In the genomic region with DNA sequence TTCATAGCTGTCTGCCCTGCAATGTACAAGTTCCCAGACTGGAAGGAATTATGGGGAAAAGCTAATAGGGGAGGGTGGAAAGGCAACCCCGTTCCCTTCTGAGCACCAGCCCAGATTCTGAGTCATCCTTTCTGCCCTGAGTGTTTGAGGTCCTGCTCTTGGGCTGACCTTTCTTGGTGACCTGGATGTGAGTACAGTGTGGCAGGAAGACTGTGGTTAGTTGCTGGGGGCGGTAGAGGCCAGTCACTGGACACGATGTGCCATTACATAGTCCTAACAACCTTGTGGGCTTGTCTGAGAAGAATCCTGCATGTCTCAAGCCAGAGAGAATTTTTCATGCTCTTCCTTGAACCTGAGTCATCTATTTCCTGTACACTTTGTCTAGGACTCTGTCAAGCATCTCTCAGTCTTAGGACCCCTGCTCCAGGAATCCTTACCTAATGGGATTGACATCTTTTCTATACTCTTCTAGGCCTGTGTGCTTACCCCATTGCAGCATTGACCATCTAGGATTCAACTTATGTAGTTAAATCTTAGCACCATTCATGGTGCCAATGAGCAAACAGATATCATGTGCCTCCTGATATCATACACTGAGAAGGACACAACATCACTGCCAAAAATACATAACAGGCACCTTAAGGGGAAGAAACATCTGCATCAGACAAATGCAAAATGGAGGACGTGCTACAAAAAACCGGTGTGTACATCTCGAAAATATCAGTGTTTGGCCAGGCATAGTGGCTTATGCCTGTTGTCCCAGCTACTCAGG, we compare ENCODE assay signal across 1 cellular context.
TF ChIP-seq lines count a peak whose summit lies in the region.

No MANE protein-coding gene starts in this region.

TF ChIP-seq in HepG2, 621 proteins besides CTCF, POLR2A, EP300 and RAD21 (continued from another document and continues in another):
- TF ChIP-seq HBP1 (CRISPR knock-in tag; IDR thresholded peaks at IDR 0.05; ENCODE audit: low read depth) = 0 out of 2 replicates have a peak, but pooled peaks have one; percentile 55
- TF ChIP-seq, protein P1, sequence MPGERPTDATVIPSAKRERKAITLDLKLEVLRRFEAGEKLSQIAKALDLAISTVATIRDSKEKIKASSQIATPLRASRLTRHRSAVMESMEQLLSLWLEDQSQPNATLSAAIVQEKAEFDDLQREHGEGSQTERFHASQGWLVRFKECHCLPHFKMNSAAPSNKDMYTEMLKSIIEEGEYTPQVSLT (CRISPR knock-in tag; IDR thresholded peaks at IDR 0.05; ENCODE audit: borderline replicate concordance, low read depth) = no peak
- peak; percentile 97 for TF ChIP-seq FOSL2 (CRISPR knock-in tag; IDR thresholded peaks at IDR 0.05)
- TF ChIP-seq MXI1 (IDR thresholded peaks at IDR 0.05; ENCODE audit: borderline replicate concordance, low read depth, low read length) = no peak; the same call in 2 of the 3 replicates
- TF ChIP-seq, protein P2, sequence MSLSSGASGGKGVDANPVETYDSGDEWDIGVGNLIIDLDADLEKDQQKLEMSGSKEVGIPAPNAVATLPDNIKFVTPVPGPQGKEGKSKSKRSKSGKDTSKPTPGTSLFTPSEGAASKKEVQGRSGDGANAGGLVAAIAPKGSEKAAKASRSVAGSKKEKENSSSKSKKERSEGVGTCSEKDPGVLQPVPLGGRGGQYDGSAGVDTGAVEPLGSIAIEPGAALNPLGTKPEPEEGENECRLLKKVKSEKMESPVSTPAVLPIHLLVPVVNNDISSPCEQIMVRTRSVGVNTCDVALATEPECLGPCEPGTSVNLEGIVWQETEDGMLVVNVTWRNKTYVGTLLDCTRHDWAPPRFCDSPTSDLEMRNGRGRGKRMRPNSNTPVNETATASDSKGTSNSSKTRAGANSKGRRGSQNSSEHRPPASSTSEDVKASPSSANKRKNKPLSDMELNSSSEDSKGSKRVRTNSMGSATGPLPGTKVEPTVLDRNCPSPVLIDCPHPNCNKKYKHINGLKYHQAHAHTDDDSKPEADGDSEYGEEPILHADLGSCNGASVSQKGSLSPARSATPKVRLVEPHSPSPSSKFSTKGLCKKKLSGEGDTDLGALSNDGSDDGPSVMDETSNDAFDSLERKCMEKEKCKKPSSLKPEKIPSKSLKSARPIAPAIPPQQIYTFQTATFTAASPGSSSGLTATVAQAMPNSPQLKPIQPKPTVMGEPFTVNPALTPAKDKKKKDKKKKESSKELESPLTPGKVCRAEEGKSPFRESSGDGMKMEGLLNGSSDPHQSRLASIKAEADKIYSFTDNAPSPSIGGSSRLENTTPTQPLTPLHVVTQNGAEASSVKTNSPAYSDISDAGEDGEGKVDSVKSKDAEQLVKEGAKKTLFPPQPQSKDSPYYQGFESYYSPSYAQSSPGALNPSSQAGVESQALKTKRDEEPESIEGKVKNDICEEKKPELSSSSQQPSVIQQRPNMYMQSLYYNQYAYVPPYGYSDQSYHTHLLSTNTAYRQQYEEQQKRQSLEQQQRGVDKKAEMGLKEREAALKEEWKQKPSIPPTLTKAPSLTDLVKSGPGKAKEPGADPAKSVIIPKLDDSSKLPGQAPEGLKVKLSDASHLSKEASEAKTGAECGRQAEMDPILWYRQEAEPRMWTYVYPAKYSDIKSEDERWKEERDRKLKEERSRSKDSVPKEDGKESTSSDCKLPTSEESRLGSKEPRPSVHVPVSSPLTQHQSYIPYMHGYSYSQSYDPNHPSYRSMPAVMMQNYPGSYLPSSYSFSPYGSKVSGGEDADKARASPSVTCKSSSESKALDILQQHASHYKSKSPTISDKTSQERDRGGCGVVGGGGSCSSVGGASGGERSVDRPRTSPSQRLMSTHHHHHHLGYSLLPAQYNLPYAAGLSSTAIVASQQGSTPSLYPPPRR (CRISPR knock-in tag; IDR thresholded peaks at IDR 0.05; ENCODE audit: borderline replicate concordance) = 0 out of 2 replicates have a peak, but pooled peaks have one; percentile 14
- TF ChIP-seq MYNN (CRISPR knock-in tag; IDR thresholded peaks at IDR 0.05; ENCODE audit: low read depth) = no peak
- no peak for TF ChIP-seq RERE (CRISPR knock-in tag; IDR thresholded peaks at IDR 0.05; ENCODE audit: low read depth)
- no peak for TF ChIP-seq MED8 (CRISPR knock-in tag; IDR thresholded peaks at IDR 0.05; ENCODE audit: insufficient replicate concordance)
- TF ChIP-seq ZNF550 (CRISPR knock-in tag; IDR thresholded peaks at IDR 0.05; ENCODE audit: borderline replicate concordance) = no peak
- no peak for TF ChIP-seq ZNF333 (CRISPR knock-in tag; IDR thresholded peaks at IDR 0.05; ENCODE audit: borderline replicate concordance)
- TF ChIP-seq GATAD1 (CRISPR knock-in tag; IDR thresholded peaks at IDR 0.05) = peak; percentile 52; the same call in 1 of the 2 replicates
- TF ChIP-seq, protein P3, sequence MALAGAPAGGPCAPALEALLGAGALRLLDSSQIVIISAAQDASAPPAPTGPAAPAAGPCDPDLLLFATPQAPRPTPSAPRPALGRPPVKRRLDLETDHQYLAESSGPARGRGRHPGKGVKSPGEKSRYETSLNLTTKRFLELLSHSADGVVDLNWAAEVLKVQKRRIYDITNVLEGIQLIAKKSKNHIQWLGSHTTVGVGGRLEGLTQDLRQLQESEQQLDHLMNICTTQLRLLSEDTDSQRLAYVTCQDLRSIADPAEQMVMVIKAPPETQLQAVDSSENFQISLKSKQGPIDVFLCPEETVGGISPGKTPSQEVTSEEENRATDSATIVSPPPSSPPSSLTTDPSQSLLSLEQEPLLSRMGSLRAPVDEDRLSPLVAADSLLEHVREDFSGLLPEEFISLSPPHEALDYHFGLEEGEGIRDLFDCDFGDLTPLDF (CRISPR knock-in tag; IDR thresholded peaks at IDR 0.05) = no peak
- TF ChIP-seq ZSCAN29 (CRISPR knock-in tag; conservative IDR thresholded peaks at IDR 0.05) = no peak
- TF ChIP-seq TOE1 (CRISPR knock-in tag; IDR thresholded peaks at IDR 0.05) = no peak
- TF ChIP-seq IKZF5 (CRISPR knock-in tag; IDR thresholded peaks at IDR 0.05) = no peak; the same call in 1 of the 2 replicates
- TF ChIP-seq, protein P4, sequence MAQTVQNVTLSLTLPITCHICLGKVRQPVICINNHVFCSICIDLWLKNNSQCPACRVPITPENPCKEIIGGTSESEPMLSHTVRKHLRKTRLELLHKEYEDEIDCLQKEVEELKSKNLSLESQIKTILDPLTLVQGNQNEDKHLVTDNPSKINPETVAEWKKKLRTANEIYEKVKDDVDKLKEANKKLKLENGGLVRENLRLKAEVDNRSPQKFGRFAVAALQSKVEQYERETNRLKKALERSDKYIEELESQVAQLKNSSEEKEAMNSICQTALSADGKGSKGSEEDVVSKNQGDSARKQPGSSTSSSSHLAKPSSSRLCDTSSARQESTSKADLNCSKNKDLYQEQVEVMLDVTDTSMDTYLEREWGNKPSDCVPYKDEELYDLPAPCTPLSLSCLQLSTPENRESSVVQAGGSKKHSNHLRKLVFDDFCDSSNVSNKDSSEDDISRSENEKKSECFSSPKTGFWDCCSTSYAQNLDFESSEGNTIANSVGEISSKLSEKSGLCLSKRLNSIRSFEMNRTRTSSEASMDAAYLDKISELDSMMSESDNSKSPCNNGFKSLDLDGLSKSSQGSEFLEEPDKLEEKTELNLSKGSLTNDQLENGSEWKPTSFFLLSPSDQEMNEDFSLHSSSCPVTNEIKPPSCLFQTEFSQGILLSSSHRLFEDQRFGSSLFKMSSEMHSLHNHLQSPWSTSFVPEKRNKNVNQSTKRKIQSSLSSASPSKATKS (CRISPR knock-in tag; IDR thresholded peaks at IDR 0.05) = no peak
- no peak for TF ChIP-seq ZSCAN9 (CRISPR knock-in tag; IDR thresholded peaks at IDR 0.05; ENCODE audit: borderline replicate concordance)
- TF ChIP-seq DMAP1 (CRISPR knock-in tag; IDR thresholded peaks at IDR 0.05) = no peak; the same call in 1 of the 2 replicates
- peak; percentile 77 for TF ChIP-seq JUND (CRISPR knock-in tag; IDR thresholded peaks at IDR 0.05)
- no peak for TF ChIP-seq CREB1 (IDR thresholded peaks at IDR 0.05)
- no peak for TF ChIP-seq CREB1 (CRISPR knock-in tag; IDR thresholded peaks at IDR 0.05)
- 0 out of 2 replicates have a peak, but pooled peaks have one; percentile 20 for TF ChIP-seq TARDBP (CRISPR knock-in tag; IDR thresholded peaks at IDR 0.05)
- TF ChIP-seq HIC2 (CRISPR knock-in tag; IDR thresholded peaks at IDR 0.05; ENCODE audit: low read depth) = peak; percentile 29; the same call in 1 of the 2 replicates
- no peak for TF ChIP-seq PAX8 (CRISPR knock-in tag; IDR thresholded peaks at IDR 0.05; ENCODE audit: borderline replicate concordance)
- no peak for TF ChIP-seq MED13 (CRISPR knock-in tag; IDR thresholded peaks at IDR 0.05)
- TF ChIP-seq, protein P5, sequence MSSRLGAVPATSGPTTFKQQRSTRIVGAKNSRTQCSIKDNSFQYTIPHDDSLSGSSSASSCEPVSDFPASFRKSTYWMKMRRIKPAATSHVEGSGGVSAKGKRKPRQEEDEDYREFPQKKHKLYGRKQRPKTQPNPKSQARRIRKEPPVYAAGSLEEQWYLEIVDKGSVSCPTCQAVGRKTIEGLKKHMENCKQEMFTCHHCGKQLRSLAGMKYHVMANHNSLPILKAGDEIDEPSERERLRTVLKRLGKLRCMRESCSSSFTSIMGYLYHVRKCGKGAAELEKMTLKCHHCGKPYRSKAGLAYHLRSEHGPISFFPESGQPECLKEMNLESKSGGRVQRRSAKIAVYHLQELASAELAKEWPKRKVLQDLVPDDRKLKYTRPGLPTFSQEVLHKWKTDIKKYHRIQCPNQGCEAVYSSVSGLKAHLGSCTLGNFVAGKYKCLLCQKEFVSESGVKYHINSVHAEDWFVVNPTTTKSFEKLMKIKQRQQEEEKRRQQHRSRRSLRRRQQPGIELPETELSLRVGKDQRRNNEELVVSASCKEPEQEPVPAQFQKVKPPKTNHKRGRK (CRISPR knock-in tag; IDR thresholded peaks at IDR 0.05) = no peak
- no peak for TF ChIP-seq NFRKB (IDR thresholded peaks at IDR 0.05)
- TF ChIP-seq ZNF614 (CRISPR knock-in tag; IDR thresholded peaks at IDR 0.05; ENCODE audit: borderline replicate concordance) = 0 out of 2 replicates have a peak, but pooled peaks have one; percentile 28
